In genomic region chr3:51985063-51985462, GRCh38 we compare ENCODE assay signal across 17 cellular contexts. TPM values are rescaled to one million over a fixed set of nuclear protein-coding genes. Genes with fewer than 3 reads are reported as not detected.
DNase-seq lines count a peak whose midpoint lies in the region; ATAC-seq, FAIRE-seq and TF ChIP-seq lines count a peak whose summit lies in the region.
"Had no signal": no experiment of that assay in that cellular context is flagged by ENCODE, and none has a peak within 500 bp of the region (broad histone marks: within the 10 kb centered on the region; RNA-seq: fewer than 3 reads in every experiment).

No MANE protein-coding gene starts in this region.

- peak overlapping the region; percentile 52 for H3K27ac Mint-ChIP-seq in activated CD4-positive, alpha-beta T cell treated with anti-CD3 and anti-CD28 coated beads for 36 hours
- peak overlapping the region; percentile 90 to 97 for H3K27ac Mint-ChIP-seq in effector memory CD8-positive, alpha-beta T cell

- H3K36me3 ChIP-seq in PC-9 (ENCODE audit: low read depth) = no peaks in the 10 kb centered on the region
- H3K36me3 ChIP-seq in psoas muscle (ENCODE audit: insufficient read depth in 1 of 2, low read depth in 1 of 2) = peaks cover 0 to 9% of the 10 kb centered on the region in 2 donors

- H4K20me1 ChIP-seq in PC-9 (ENCODE audit: insufficient read depth) = no peaks in the 10 kb centered on the region

- POLR2A ChIA-PET in activated CD4-positive, alpha-beta T cell treated with anti-CD3 and anti-CD28 coated beads for 36 hours (lab: Charles Lee) = interaction anchor here (4.1 kb wide), 1 partner anchor 11 kb away, joined by 34 read pairs; the partner anchor contains the start of gene RPL29
- POLR2A ChIA-PET in PC-9 (lab: Charles Lee; ENCODE audit: unreplicated experiment) = interaction anchor here (0.6 kb wide), 1 partner anchor 12 kb away, joined by 3 read pairs; no protein-coding TSS in a partner anchor

- H3K4me1 ChIP-seq in PC-9 (replicated peaks; ENCODE audit: insufficient read depth) (peaks cover 29% of the 10 kb centered on the region), psoas muscle (peaks cover 20% of the 10 kb centered on the region)

- no peak for TF ChIP-seq POLR2A in GM12892 (IDR thresholded peaks at IDR 0.05; ENCODE audit: low read depth, low read length)

- H3K4me2 ChIP-seq in PC-9 = peak overlapping the region; percentile 93; the same call in 1 of the 2 replicates

- H3K36me3 Mint-ChIP-seq in activated CD4-positive, alpha-beta T cell treated with anti-CD3 and anti-CD28 coated beads for 36 hours (ENCODE audit: low read depth) = peaks cover 3% of the 10 kb centered on the region
- H3K36me3 Mint-ChIP-seq in effector memory CD8-positive, alpha-beta T cell (ENCODE audit: insufficient read depth) = peaks cover 21% of the 10 kb centered on the region

- H3K9me3 ChIP-seq in PC-9 (ENCODE audit: insufficient read depth, low read depth) = no peaks in the 10 kb centered on the region
- no peaks in the 10 kb centered on the region for H3K9me3 ChIP-seq in psoas muscle

- 77 to 90% (median 81%) methylated on average over 6 of the region's 6 CpGs for WGBS in psoas muscle, 3 donors

- H3K4me3 Mint-ChIP-seq in activated CD4-positive, alpha-beta T cell treated with anti-CD3 and anti-CD28 coated beads for 36 hours = peak overlapping the region; percentile 20
- no peak overlapping the region for H3K4me3 Mint-ChIP-seq in effector memory CD8-positive, alpha-beta T cell

- intact Hi-C loops in activated CD4-positive, alpha-beta T cell treated with anti-CD3 and anti-CD28 coated beads for 36 hours (cut with DNase I, micrococcal nuclease) = no loop called here
- intact Hi-C loops in PC-9 (cut with micrococcal nuclease; ENCODE audit: unreplicated experiment) (no loop called here), psoas muscle (cut with DNase I) (no loop called here)

- H3K27me3 ChIP-seq in PC-9 (ENCODE audit: insufficient read depth, low read depth) (no peaks in the 10 kb centered on the region), psoas muscle (ENCODE audit: insufficient read depth in 3 of 3, low read length in 2 of 3) (no peaks in the 10 kb centered on the region)

- ATAC-seq in activated CD4-positive, alpha-beta T cell treated with anti-CD3 and anti-CD28 coated beads for 36 hours = no peak
- no peak for ATAC-seq in effector memory CD8-positive, alpha-beta T cell (replicated peaks)
- ATAC-seq in psoas muscle = no peak
- ATAC-seq: right cardiac atrium; stimulated activated naive CD8-positive, alpha-beta T cell treated with anti-CD3 and anti-CD28 coated beads, Interleukin-15, amount 100 ng/mL, for 72 hours had no signal

- BruUV-seq in PC-9 (replicated peaks; lab: Mats Ljungman, UMichigan) = no TSS peak

- H3K9me2 ChIP-seq in PC-9 (ENCODE audit: insufficient read depth) = no peaks in the 10 kb centered on the region

- H2AFZ ChIP-seq in PC-9 = no peak overlapping the region

- no peak for TF ChIP-seq CTCF in PC-9 (conservative IDR thresholded peaks at IDR 0.05)
- TF ChIP-seq CTCF in psoas muscle (IDR thresholded peaks at IDR 0.05) = no peak

- DNase-seq in activated CD4-positive, alpha-beta T cell treated with anti-CD3 and anti-CD28 coated beads for 36 hours = no peak
- no peak for DNase-seq in activated CD4-positive, alpha-beta T cell treated with anti-CD3 and anti-CD28 coated beads, Interleukin-2, amount 50 U/mL, for 1 hour
- DNase-seq in PC-9 = no peak
- no peak for DNase-seq in effector memory CD8-positive, alpha-beta T cell
- DNase-seq in psoas muscle = no peak
- no peak for DNase-seq in HuH-7 (ENCODE audit: low spot score)
- DNase-seq in NCI-H1048 (lab: John Stamatoyannopoulos, UW) = no peak
- no peak for DNase-seq in GM12892 (ENCODE audit: insufficient read length)
- DNase-seq: Calu3; GF-D8; head of caudate nucleus; KBM-7; NCI-H526; right cardiac atrium; stimulated activated naive CD8-positive, alpha-beta T cell treated with anti-CD3 and anti-CD28 coated beads, Interleukin-15, amount 100 ng/mL, for 72 hours had no signal

- no peak for FAIRE-seq in GM12892 (lab: Jason Lieb, UNC)
- FAIRE-seq: A204.1, RCC 7860 had no signal

- H3F3A ChIP-seq in PC-9 (ENCODE audit: insufficient read depth, low read depth) = peaks cover 53% of the 10 kb centered on the region

- no peak overlapping the region; the same call in 1 of the 2 replicates for H3K4me3 ChIP-seq in PC-9
- H3K4me3 ChIP-seq in psoas muscle = no peak overlapping the region

- CTCF ChIA-PET in activated CD4-positive, alpha-beta T cell treated with anti-CD3 and anti-CD28 coated beads for 36 hours (lab: Charles Lee) = interaction anchor here (0.6 to 1.2 kb wide), 6 partner anchors 8 to 1394 kb away, joined by 3 to 4 read pairs (median 3); partner anchors contain the start of genes ABHD14B and DUSP7
- CTCF ChIA-PET in PC-9 (lab: Charles Lee) = interaction anchor here (1.1 kb wide), 1 partner anchor 16 kb away, joined by 3 read pairs; no protein-coding TSS in a partner anchor

- H3K9me3 Mint-ChIP-seq in activated CD4-positive, alpha-beta T cell treated with anti-CD3 and anti-CD28 coated beads for 36 hours (ENCODE audit: low read depth) = no peaks in the 10 kb centered on the region
- H3K9me3 Mint-ChIP-seq in effector memory CD8-positive, alpha-beta T cell = no peaks in the 10 kb centered on the region
- H3K9me3 Mint-ChIP-seq: stimulated activated naive CD8-positive, alpha-beta T cell treated with anti-CD3 and anti-CD28 coated beads, Interleukin-15, amount 100 ng/mL, for 72 hours had no signal

- H3K27ac ChIP-seq in PC-9 (no peak overlapping the region), psoas muscle (peak overlapping the region; percentile 96)

- H3K79me2 ChIP-seq in PC-9 (ENCODE audit: low read depth) = 0 out of 2 replicates have a peak, but pooled peaks cover 10% of the 10 kb centered on the region

- peaks cover 20% of the 10 kb centered on the region for H3K4me1 Mint-ChIP-seq in activated CD4-positive, alpha-beta T cell treated with anti-CD3 and anti-CD28 coated beads for 36 hours
- H3K4me1 Mint-ChIP-seq in effector memory CD8-positive, alpha-beta T cell (ENCODE audit: low read depth in 2 of 2) = peaks cover 28 to 30% of the 10 kb centered on the region in 2 donors

- H3K27me3 Mint-ChIP-seq in activated CD4-positive, alpha-beta T cell treated with anti-CD3 and anti-CD28 coated beads for 36 hours = no peaks in the 10 kb centered on the region
- H3K27me3 Mint-ChIP-seq in effector memory CD8-positive, alpha-beta T cell = no peaks in the 10 kb centered on the region
- H3K27me3 Mint-ChIP-seq: stimulated activated naive CD8-positive, alpha-beta T cell treated with anti-CD3 and anti-CD28 coated beads, Interleukin-15, amount 100 ng/mL, for 72 hours had no signal

RNA-seq across cellular contexts. Expression of gene ACY1, which starts 1.7 kb away (rescaled TPM):
- 10 to 100 TPM; 61.5 to 90.0 TPM for total RNA-seq in activated CD4-positive, alpha-beta T cell treated with anti-CD3 and anti-CD28 coated beads for 36 hours
- total RNA-seq in PC-9 (2021) (52.2 and 63.3 TPM in 2 replicates), psoas muscle (10 to 100 TPM; 29.4 to 56.5 (median 38.5) TPM)
- 10 to 100 TPM; 19.9 to 59.3 (median 25.8) TPM for polyA plus RNA-seq in psoas muscle
- 42.5 TPM for polyA plus RNA-seq in GM12892 (2012; ENCODE audit: missing spikeins)

RNA-seq across cellular contexts. Expression of gene ABHD14A, which starts 10.2 kb away (rescaled TPM):
- 1 to 10 TPM; 6.3 to 7.5 TPM for total RNA-seq in activated CD4-positive, alpha-beta T cell treated with anti-CD3 and anti-CD28 coated beads for 36 hours
- 7.1 and 9.9 TPM in 2 replicates for total RNA-seq in PC-9 (2021)
- 10 to 100 TPM; 11.2 to 22.9 (median 15.4) TPM for total RNA-seq in psoas muscle
- 10 to 100 TPM; 26.4 to 40.6 (median 29.1) TPM for polyA plus RNA-seq in psoas muscle
- 7.9 TPM for polyA plus RNA-seq in GM12892 (2012; ENCODE audit: missing spikeins)

RNA-seq across cellular contexts. Expression of gene RPL29, which starts 10.6 kb away (rescaled TPM):
- 1,000 to 10,000 TPM; 1,975 to 2,071 TPM for total RNA-seq in activated CD4-positive, alpha-beta T cell treated with anti-CD3 and anti-CD28 coated beads for 36 hours
- total RNA-seq in PC-9 (2021) = 942 and 1,278 TPM in 2 replicates
- total RNA-seq in psoas muscle = 1,000 to 10,000 TPM; 1,113 to 1,294 (median 1,226) TPM
- polyA plus RNA-seq in psoas muscle = 1,000 to 10,000 TPM; 2,395 to 2,767 (median 2,598) TPM
- polyA plus RNA-seq in GM12892 (2012; ENCODE audit: missing spikeins) = 3,428 TPM

RNA-seq across cellular contexts. Expression of gene ABHD14B, which starts 11.2 kb away (rescaled TPM):
- 10 to 100 TPM; 62.4 to 65.0 TPM for total RNA-seq in activated CD4-positive, alpha-beta T cell treated with anti-CD3 and anti-CD28 coated beads for 36 hours
- total RNA-seq in PC-9 (2021) (63.2 and 64.4 TPM in 2 replicates), psoas muscle (10 to 100 TPM in 3 of 4 donors, 1 to 10 TPM in 1; 9.5 to 15.9 (median 15.5) TPM)
- polyA plus RNA-seq in psoas muscle = 10 to 100 TPM; 11.7 to 24.8 (median 12.3) TPM
- polyA plus RNA-seq in GM12892 (2012; ENCODE audit: missing spikeins) = 43.7 TPM

RNA-seq across cellular contexts. Expression of gene PCBP4, which starts 17.8 kb away (rescaled TPM):
- total RNA-seq in activated CD4-positive, alpha-beta T cell treated with anti-CD3 and anti-CD28 coated beads for 36 hours = 10 to 100 TPM; 12.5 to 13.6 TPM
- total RNA-seq in PC-9 (2021) (14.7 and 17.9 TPM in 2 replicates), psoas muscle (100 to 1,000 TPM; 117 to 161 (median 126) TPM)
- 100 to 1,000 TPM in 1 of 3 donors, 10 to 100 TPM in 2; 36.0 to 133 (median 60.7) TPM for polyA plus RNA-seq in psoas muscle
- 6.6 TPM for polyA plus RNA-seq in GM12892 (2012; ENCODE audit: missing spikeins)
